22 cellular contexts compared by ENCODE assay signal in genomic region chr1:50878434-50878833, GRCh38.
"Had no signal": no experiment of that assay in that cellular context is flagged by ENCODE, and none has a peak within 500 bp of the region (broad histone marks: within the 10 kb centered on the region; RNA-seq: fewer than 3 reads in every experiment).

No MANE protein-coding gene starts in this region.

- FAIRE-seq: endothelial cell of umbilical vein, frontal cortex had no signal

- H3K9me3 ChIP-seq: colonic mucosa, heart left ventricle, psoas muscle had no signal

- H3K4me1 ChIP-seq: colonic mucosa, parathyroid adenoma had no signal

- ATAC-seq: heart left ventricle, left colon, left ventricle myocardium superior, psoas muscle, sciatic nerve had no signal

- H3K27ac Mint-ChIP-seq: endodermal cell, nephron had no signal

- H3K4me3 Mint-ChIP-seq: endodermal cell, nephron had no signal

- H3K9me3 Mint-ChIP-seq: endodermal cell had no signal

- DNase-seq: colonic mucosa; dermis blood vessel endothelial cell; endodermal cell; heart left ventricle; hippocampal formation; left colon; left ventricle myocardium superior; mesenchymal stem cell; midbrain; occipital lobe; psoas muscle; retina; stimulated activated CD4-positive, alpha-beta T cell treated with anti-CD3 and anti-CD28 coated beads, Interleukin-2, amount 100 ng/mL, for 24 hours; stimulated activated CD4-positive, alpha-beta T cell treated with anti-CD3 and anti-CD28 coated beads, Interleukin-4, amount 100 ng/mL, for 4 hours; stimulated activated naive CD4-positive, alpha-beta T cell; trophoblast cell had no signal

- H3K4me3 ChIP-seq: colonic mucosa, heart left ventricle, lung, psoas muscle had no signal

- H3K36me3 ChIP-seq: colonic mucosa, heart left ventricle had no signal

- H3K4me1 Mint-ChIP-seq: nephron had no signal

- H3K27ac ChIP-seq: colonic mucosa, heart left ventricle, parathyroid adenoma, psoas muscle had no signal
